Comparison of ENCODE assay signal across 1 cellular context in the genomic region with DNA sequence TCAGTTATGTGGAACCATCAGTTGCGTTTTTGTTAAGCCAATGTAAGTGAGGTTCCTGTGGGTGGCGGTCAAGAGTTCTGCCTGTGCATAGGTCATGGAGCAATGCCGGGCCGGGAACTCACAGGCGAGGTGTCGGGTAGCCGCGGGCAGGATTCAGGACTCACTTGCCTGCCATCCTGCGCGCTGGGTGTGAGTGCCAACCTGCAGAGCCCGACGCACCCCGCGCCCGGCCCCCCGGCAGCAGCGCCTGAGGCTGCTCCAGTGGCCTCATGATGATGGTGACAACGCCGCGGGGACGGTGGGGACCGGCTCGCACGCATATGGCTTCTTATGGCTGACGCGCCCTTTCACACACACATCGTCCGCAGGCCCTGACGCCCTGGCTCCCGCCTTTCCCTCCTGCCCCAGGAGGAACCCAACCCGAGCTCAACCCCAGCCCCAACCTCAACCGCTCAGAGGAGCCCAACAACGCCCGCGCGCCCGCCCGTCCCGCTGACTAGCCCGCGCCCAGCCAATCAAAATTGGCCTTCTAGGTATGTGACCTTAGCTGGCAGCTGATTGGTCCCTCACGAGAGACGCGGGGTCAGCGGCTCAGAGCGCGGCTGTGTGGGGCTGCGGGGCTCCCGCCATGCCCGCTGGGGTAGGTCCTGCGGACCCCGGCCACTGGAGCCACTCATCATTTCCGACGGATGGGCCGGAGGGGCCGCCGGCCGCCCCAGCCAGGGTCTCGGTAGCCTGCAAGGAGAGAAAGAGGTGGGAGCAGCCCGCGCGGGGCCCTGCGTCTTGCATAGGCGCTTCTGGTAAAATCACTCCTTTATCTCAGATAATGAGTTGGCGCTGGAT.
TF ChIP-seq lines count a peak whose summit lies in the region.

A gene with protein sequence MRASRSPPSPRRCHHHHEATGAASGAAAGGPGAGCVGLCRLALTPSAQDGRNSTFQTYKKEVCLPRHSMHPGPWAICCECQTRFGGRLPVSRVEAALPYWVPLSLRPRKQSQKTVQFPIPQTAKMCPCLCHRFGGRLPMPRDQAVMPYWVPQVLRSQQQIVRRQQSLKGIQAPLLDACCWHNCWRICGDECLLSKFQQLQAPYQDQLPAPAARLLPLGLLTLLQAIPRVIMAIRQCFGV (minus strand): TSS at position 470 of the 843 bp plus-strand sequence. CDS start 150 bp downstream, at position 320.

TF ChIP-seq in HepG2, 621 proteins besides CTCF, POLR2A, EP300 and RAD21 (continued from another document):
- TF ChIP-seq, protein P1, sequence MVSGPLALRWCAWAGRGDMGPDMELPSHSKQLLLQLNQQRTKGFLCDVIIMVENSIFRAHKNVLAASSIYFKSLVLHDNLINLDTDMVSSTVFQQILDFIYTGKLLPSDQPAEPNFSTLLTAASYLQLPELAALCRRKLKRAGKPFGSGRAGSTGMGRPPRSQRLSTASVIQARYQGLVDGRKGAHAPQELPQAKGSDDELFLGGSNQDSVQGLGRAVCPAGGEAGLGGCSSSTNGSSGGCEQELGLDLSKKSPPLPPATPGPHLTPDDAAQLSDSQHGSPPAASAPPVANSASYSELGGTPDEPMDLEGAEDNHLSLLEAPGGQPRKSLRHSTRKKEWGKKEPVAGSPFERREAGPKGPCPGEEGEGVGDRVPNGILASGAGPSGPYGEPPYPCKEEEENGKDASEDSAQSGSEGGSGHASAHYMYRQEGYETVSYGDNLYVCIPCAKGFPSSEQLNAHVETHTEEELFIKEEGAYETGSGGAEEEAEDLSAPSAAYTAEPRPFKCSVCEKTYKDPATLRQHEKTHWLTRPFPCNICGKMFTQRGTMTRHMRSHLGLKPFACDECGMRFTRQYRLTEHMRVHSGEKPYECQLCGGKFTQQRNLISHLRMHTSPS (CRISPR knock-in tag; IDR thresholded peaks at IDR 0.05; ENCODE audit: low read depth) = peak; percentile 83; the same call in 1 of the 2 replicates
- TF ChIP-seq PAX8 (CRISPR knock-in tag; IDR thresholded peaks at IDR 0.05; ENCODE audit: borderline replicate concordance) = peak; percentile 84; the same call in 1 of the 2 replicates
TF ChIP-seq in HepG2: peak in this region for 351.
